1 cellular context compared by ENCODE assay signal in genomic region chr5:34929150-34929719, GRCh38.
TF ChIP-seq lines count a peak whose summit lies in the region.

DNAJC21 (plus strand) TSS chr5:34929559; CDS start chr5:34929820, 261 bp downstream.

TF ChIP-seq in GM12878, 131 proteins besides CTCF, POLR2A, EP300 and RAD21 (continued from another document):
- TF ChIP-seq BCL3 (IDR thresholded peaks at IDR 0.05; ENCODE audit: borderline replicate concordance, insufficient read depth, low read depth, low read length, poor library complexity, severe bottlenecking) (peak; percentile 35), BHLHE40 (IDR thresholded peaks at IDR 0.05; ENCODE audit: borderline replicate concordance in 1 of 2, low read depth in 2 of 2, low read length in 1 of 2) (peak in 1 of 2 experiments; percentile 40; a peak in 1 of 4 replicates), RB1 (IDR thresholded peaks at IDR 0.05; ENCODE audit: borderline replicate concordance) (0 out of 2 replicates have a peak, but pooled peaks have one; percentile 57), SRF (IDR thresholded peaks at IDR 0.05; ENCODE audit: low read depth in 2 of 2, low read length in 2 of 2) (no peak)
- TF ChIP-seq, protein P1, sequence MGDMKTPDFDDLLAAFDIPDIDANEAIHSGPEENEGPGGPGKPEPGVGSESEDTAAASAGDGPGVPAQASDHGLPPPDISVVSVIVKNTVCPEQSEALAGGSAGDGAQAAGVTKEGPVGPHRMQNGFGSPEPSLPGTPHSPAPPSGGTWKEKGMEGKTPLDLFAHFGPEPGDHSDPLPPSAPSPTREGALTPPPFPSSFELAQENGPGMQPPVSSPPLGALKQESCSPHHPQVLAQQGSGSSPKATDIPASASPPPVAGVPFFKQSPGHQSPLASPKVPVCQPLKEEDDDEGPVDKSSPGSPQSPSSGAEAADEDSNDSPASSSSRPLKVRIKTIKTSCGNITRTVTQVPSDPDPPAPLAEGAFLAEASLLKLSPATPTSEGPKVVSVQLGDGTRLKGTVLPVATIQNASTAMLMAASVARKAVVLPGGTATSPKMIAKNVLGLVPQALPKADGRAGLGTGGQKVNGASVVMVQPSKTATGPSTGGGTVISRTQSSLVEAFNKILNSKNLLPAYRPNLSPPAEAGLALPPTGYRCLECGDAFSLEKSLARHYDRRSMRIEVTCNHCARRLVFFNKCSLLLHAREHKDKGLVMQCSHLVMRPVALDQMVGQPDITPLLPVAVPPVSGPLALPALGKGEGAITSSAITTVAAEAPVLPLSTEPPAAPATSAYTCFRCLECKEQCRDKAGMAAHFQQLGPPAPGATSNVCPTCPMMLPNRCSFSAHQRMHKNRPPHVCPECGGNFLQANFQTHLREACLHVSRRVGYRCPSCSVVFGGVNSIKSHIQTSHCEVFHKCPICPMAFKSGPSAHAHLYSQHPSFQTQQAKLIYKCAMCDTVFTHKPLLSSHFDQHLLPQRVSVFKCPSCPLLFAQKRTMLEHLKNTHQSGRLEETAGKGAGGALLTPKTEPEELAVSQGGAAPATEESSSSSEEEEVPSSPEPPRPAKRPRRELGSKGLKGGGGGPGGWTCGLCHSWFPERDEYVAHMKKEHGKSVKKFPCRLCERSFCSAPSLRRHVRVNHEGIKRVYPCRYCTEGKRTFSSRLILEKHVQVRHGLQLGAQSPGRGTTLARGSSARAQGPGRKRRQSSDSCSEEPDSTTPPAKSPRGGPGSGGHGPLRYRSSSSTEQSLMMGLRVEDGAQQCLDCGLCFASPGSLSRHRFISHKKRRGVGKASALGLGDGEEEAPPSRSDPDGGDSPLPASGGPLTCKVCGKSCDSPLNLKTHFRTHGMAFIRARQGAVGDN (IDR thresholded peaks at IDR 0.05): no peak
